In the genomic region with DNA sequence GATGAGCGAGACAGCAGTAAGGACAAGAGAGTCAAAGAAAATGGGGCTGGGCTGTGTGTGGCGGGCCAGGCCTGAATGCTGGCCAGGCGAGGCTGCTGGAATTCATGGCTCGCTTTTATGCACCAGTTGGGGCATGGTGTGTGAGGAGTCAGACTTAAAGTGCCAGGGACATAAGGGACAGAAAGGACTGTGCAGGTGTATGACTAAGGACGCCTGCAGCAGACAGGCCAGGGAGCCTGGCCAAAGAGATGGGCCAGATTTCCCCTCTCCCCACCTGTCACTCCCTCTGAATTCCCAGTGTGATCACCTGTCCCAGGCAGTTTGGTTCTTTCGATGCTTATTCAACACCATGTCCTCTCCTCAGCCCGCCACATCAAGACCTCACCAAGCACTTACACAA, we compare ENCODE assay signal across 27 cellular contexts. TPM values are rescaled to one million over a fixed set of nuclear protein-coding genes. Genes with fewer than 3 reads are reported as not detected.
"Had no signal": no experiment of that assay in that cellular context is flagged by ENCODE, and none has a peak within 500 bp of the region (broad histone marks: within the 10 kb centered on the region; RNA-seq: fewer than 3 reads in every experiment).

No MANE protein-coding gene starts in this region.

- H3K36me3 ChIP-seq: esophagus squamous epithelium, neural progenitor cell, prostate gland, right atrium auricular region, tibial artery had no signal

- H3K4me3 ChIP-seq: coronary artery, esophagus squamous epithelium, lung, mucosa of descending colon, neural progenitor cell, prostate gland, right atrium auricular region, smooth muscle cell, testis, tibial artery had no signal

- H3K9me3 ChIP-seq: esophagus squamous epithelium, mucosa of descending colon, prostate gland, testis, tibial artery had no signal

- H3K4me1 ChIP-seq: esophagus squamous epithelium, neural progenitor cell, parathyroid adenoma, prostate gland, right atrium auricular region, testis, tibial artery had no signal

- H3K36me3 Mint-ChIP-seq: mesothelial cell of epicardium; natural killer cell treated with Interleukin-12 subunit alpha and Interleukin-12 subunit beta and Interleukin-15 and Interleukin-18, amount 100 ng/mL, for 72 hours; neural progenitor cell; stimulated activated memory B cell treated with anti-CD40 and anti-IgM and Interleukin-4, amounts not matched to agents 10 μg/mL and 1 μg/mL and 100 μg/mL, for 72 hours; type B pancreatic cell had no signal

- H3K27ac ChIP-seq: coronary artery, esophagus squamous epithelium, neural progenitor cell, parathyroid adenoma, prostate gland, right atrium auricular region, testis, tibial artery had no signal

- H3K27me3 ChIP-seq: right atrium auricular region, testis had no signal

- H3K9me3 Mint-ChIP-seq: memory B cell; mesothelial cell of epicardium; naive B cell; natural killer cell treated with Interleukin-12 subunit alpha and Interleukin-12 subunit beta and Interleukin-15 and Interleukin-18, amount 100 ng/mL, for 72 hours; neural progenitor cell; stimulated activated memory B cell treated with anti-CD40 and anti-IgM and Interleukin-4, amounts not matched to agents 10 μg/mL and 1 μg/mL and 100 μg/mL, for 72 hours; type B pancreatic cell had no signal

- H3K4me1 Mint-ChIP-seq: memory B cell; mesothelial cell of epicardium; neural progenitor cell; stimulated activated memory B cell treated with anti-CD40 and anti-IgM and Interleukin-4, amounts not matched to agents 10 μg/mL and 1 μg/mL and 100 μg/mL, for 72 hours had no signal

- H3K27ac Mint-ChIP-seq: memory B cell; mesothelial cell of epicardium; naive B cell; natural killer cell treated with Interleukin-12 subunit alpha and Interleukin-12 subunit beta and Interleukin-15 and Interleukin-18, amount 100 ng/mL, for 72 hours; neural progenitor cell; stimulated activated memory B cell treated with anti-CD40 and anti-IgM and Interleukin-4, amounts not matched to agents 10 μg/mL and 1 μg/mL and 100 μg/mL, for 72 hours; type B pancreatic cell had no signal

- H3K4me3 Mint-ChIP-seq: memory B cell; mesothelial cell of epicardium; natural killer cell treated with Interleukin-12 subunit alpha and Interleukin-12 subunit beta and Interleukin-15 and Interleukin-18, amount 100 ng/mL, for 72 hours; neural progenitor cell; stimulated activated memory B cell treated with anti-CD40 and anti-IgM and Interleukin-4, amounts not matched to agents 10 μg/mL and 1 μg/mL and 100 μg/mL, for 72 hours; type B pancreatic cell had no signal

- DNase-seq: dermis blood vessel endothelial cell; effector memory CD4-positive, alpha-beta T cell; erythroblast; esophagus squamous epithelium; foreskin melanocyte; hypothalamus; kidney; mucosa of descending colon; naive B cell; stimulated activated CD4-positive, alpha-beta T cell treated with anti-CD3 and anti-CD28 coated beads, Interleukin-2, amount 100 ng/mL, for 24 hours; stimulated activated CD4-positive, alpha-beta T cell treated with anti-CD3 and anti-CD28 coated beads, Interleukin-4, amount 100 ng/mL, for 24 hours; stimulated activated naive CD8-positive, alpha-beta T cell treated with anti-CD3 and anti-CD28 coated beads, Interleukin-15, Interleukin-2, amounts not matched to agents 100 U/mL and 50 U/mL, for 24 hours; testis; tibial artery had no signal

RNA-seq across cellular contexts. Expression of a gene that starts 53.0 kb away (rescaled TPM):
- total RNA-seq: osteoblast, smooth muscle cell had no signal
